ENCODE assay signal across 20 cellular contexts in genomic region chr7:50476953-50477625, GRCh38. TPM values are rescaled to one million over a fixed set of nuclear protein-coding genes. Genes with fewer than 3 reads are reported as not detected.
DNase-seq lines count a peak whose midpoint lies in the region; ATAC-seq, FAIRE-seq and TF ChIP-seq lines count a peak whose summit lies in the region.
"Had no signal": no experiment of that assay in that cellular context is flagged by ENCODE, and none has a peak within 500 bp of the region (broad histone marks: within the 10 kb centered on the region; RNA-seq: fewer than 3 reads in every experiment).

No MANE protein-coding gene starts in this region.

- H3K4me2 ChIP-seq in HepG2 (ENCODE audit: low read depth, low read length), result no peak overlapping the region
- no peak overlapping the region for H3K4me2 ChIP-seq in IMR-90 (ENCODE audit: low read depth, low read length)
- H3K4me2 ChIP-seq in mesenchymal stem cell (ENCODE audit: low read length, poor library complexity, severe bottlenecking), result no peak overlapping the region
- H3K4me2 ChIP-seq: GM23338 had no signal

- dilution Hi-C loops in IMR-90 (cut with HindIII; ENCODE audit: low sequenced_read_pairs, unreplicated experiment), result no loop called here

- H3K9me3 ChIP-seq in HepG2 (ENCODE audit: low read length) (no peaks in the 10 kb centered on the region), right lobe of liver (no peaks in the 10 kb centered on the region), IMR-90 (ENCODE audit: control insufficient read depth, insufficient read depth, low read length) (no peaks in the 10 kb centered on the region), mesenchymal stem cell (ENCODE audit: control insufficient read depth, low read length) (no peaks in the 10 kb centered on the region), upper lobe of right lung (no peaks in the 10 kb centered on the region)
- H3K9me3 ChIP-seq: BE2C, Caco-2 had no signal

- no peak overlapping the region for H2BK12ac ChIP-seq in mesenchymal stem cell (ENCODE audit: low read length in 2 of 2)

- no TSS peak for BruUV-seq in HepG2 (replicated peaks; lab: Mats Ljungman, UMichigan)
- BruUV-seq in IMR-90 (replicated peaks; lab: Mats Ljungman, UMichigan), result no TSS peak

- no peak overlapping the region for H2AFZ ChIP-seq in HepG2 (ENCODE audit: low read length)
- peak overlapping the region; percentile 48 for H2AFZ ChIP-seq in IMR-90 (replicated peaks; ENCODE audit: low read length, poor library complexity)
- H2AFZ ChIP-seq in mesenchymal stem cell (ENCODE audit: low read depth, low read length), result no peak overlapping the region
- H2AFZ ChIP-seq: GM23338 had no signal

- no peak overlapping the region for H2BK120ac ChIP-seq in IMR-90 (ENCODE audit: low read depth, low read length)
- H2BK120ac ChIP-seq in mesenchymal stem cell (ENCODE audit: low read depth, low read length), result no peak overlapping the region

- H4K20me1 ChIP-seq in HepG2 (ENCODE audit: insufficient read depth, low read length) (no peaks in the 10 kb centered on the region), IMR-90 (ENCODE audit: insufficient read depth, low read length) (no peaks in the 10 kb centered on the region)

- no peak overlapping the region for H4K91ac ChIP-seq in IMR-90 (ENCODE audit: insufficient read depth, low read depth, low read length)
- H4K91ac ChIP-seq in mesenchymal stem cell (ENCODE audit: low read length), result peak overlapping the region; percentile 53

- POLR2A ChIA-PET in HepG2 (lab: Yijun Ruan, JAX), result no interaction called here
- POLR2A ChIA-PET in IMR-90 (lab: Charles Lee; ENCODE audit: unreplicated experiment), result no interaction called here

- H3K23ac ChIP-seq in IMR-90 (ENCODE audit: low read depth, low read length), result no peak overlapping the region
- H3K23ac ChIP-seq in mesenchymal stem cell (ENCODE audit: low read length in 2 of 2), result no peak overlapping the region

- H4K8ac ChIP-seq in IMR-90 (ENCODE audit: low read depth in 2 of 2, low read length in 2 of 2) (no peak overlapping the region), mesenchymal stem cell (ENCODE audit: low read length) (no peak overlapping the region)

- in situ Hi-C loops in HepG2 (cut with HindIII; ENCODE audit: extremely low pct_ligation_motif_present, low pct_unique_long_range_greater_than_20kb), result no loop called here
- in situ Hi-C loops in IMR-90 (cut with MboI; ENCODE audit: low sequenced_read_pairs), result no loop called here

- H3K56ac ChIP-seq in IMR-90 (ENCODE audit: extremely low read depth, insufficient read depth, low read length), result no peak overlapping the region

- H3K79me2 ChIP-seq in HepG2 (ENCODE audit: insufficient read depth, low read length), result no peaks in the 10 kb centered on the region

- DNase-seq in HepG2 (ENCODE audit: low spot score) (no peak), right lobe of liver (no peak), IMR-90 (no peak), mesenchymal stem cell (no peak), upper lobe of right lung (no peak), GM19239 (ENCODE audit: insufficient read length, low spot score) (no peak)
- DNase-seq in activated CD4-positive, CD25-positive, alpha-beta regulatory T cell treated with anti-CD3 and anti-CD28 coated beads, Interleukin-2, amount 50 U/mL, for 72 hours, result no peak
- DNase-seq: ACHN; BE2C; C1 segment of cervical spinal cord; CD4-positive, alpha-beta T cell; HCEC 1CT had no signal

- intact Hi-C loops in HepG2 (cut with micrococcal nuclease; ENCODE audit: unreplicated experiment), result no loop called here
- intact Hi-C loops in right lobe of liver (cut with DNase I), result no loop called here
- intact Hi-C loops in IMR-90 (cut with micrococcal nuclease), result no loop called here
- intact Hi-C loops in upper lobe of right lung (cut with DNase I), result loop anchor here (10.0 kb wide), 1 partner anchor 198 kb away; no protein-coding TSS in a partner anchor

- no peak overlapping the region for H4K5ac ChIP-seq in IMR-90 (ENCODE audit: low read depth, low read length)

- H2AK5ac ChIP-seq in IMR-90 (ENCODE audit: low read depth, low read length), result no peak overlapping the region
- no peak overlapping the region for H2AK5ac ChIP-seq in mesenchymal stem cell (ENCODE audit: low read length, severe bottlenecking)

- TF ChIP-seq EP300 in HepG2 (IDR thresholded peaks at IDR 0.05; ENCODE audit: low read depth in 2 of 2, low read length in 2 of 2), result no peak
- no peak for TF ChIP-seq EP300 in HepG2 (CRISPR knock-in tag; IDR thresholded peaks at IDR 0.05; ENCODE audit: borderline replicate concordance)

- FAIRE-seq in HepG2 (lab: Jason Lieb, UNC) (no peak), GM19239 (lab: Jason Lieb, UNC) (no peak)
- FAIRE-seq: D721Med, G401.6, GM12891, H54, HTR-8/SVneo had no signal

- H2AK9ac ChIP-seq in IMR-90 (replicated peaks; ENCODE audit: low read depth, low read length, poor library complexity), result no peak overlapping the region

- H3K27me3 ChIP-seq in HepG2 (ENCODE audit: control insufficient read depth in 1 of 2, insufficient read depth in 2 of 2, low read length in 2 of 2), result no peaks in the 10 kb centered on the region
- H3K27me3 ChIP-seq in right lobe of liver, result no peaks in the 10 kb centered on the region
- peaks cover 16% of the 10 kb centered on the region for H3K27me3 ChIP-seq in IMR-90 (ENCODE audit: control insufficient read depth, insufficient read depth, low read length)
- H3K27me3 ChIP-seq in mesenchymal stem cell (ENCODE audit: control insufficient read depth in 1 of 2, insufficient read depth in 1 of 2, low read length in 2 of 2), result peaks cover 21 to 51% of the 10 kb centered on the region in 2 experiments
- H3K27me3 ChIP-seq in upper lobe of right lung, result no peaks in the 10 kb centered on the region
- H3K27me3 ChIP-seq: BE2C had no signal

- no peak overlapping the region for H3K14ac ChIP-seq in IMR-90 (replicated peaks; ENCODE audit: low read depth, low read length)
- H3K14ac ChIP-seq in mesenchymal stem cell (ENCODE audit: low read length in 2 of 2), result no peak overlapping the region

- TF ChIP-seq RAD21 in HepG2 (CRISPR knock-in tag; IDR thresholded peaks at IDR 0.05) (no peak), IMR-90 (IDR thresholded peaks at IDR 0.05; ENCODE audit: low read length) (no peak)

- H3K36me3 ChIP-seq in HepG2 (replicated peaks in 1 of 2; ENCODE audit: control insufficient read depth in 1 of 2, insufficient read depth in 2 of 2, low read length in 2 of 2) (peaks cover 7 to 9% of the 10 kb centered on the region in 2 experiments; a peak in 3 of 5 replicates), right lobe of liver (no peaks in the 10 kb centered on the region), IMR-90 (ENCODE audit: control insufficient read depth, insufficient read depth, low read length) (no peaks in the 10 kb centered on the region), mesenchymal stem cell (ENCODE audit: control insufficient read depth in 1 of 2, insufficient read depth in 2 of 2, low read depth in 1 of 2, low read length in 2 of 2) (no peaks in the 10 kb centered on the region), upper lobe of right lung (no peaks in the 10 kb centered on the region)

- TF ChIP-seq CTCF in HepG2 (CRISPR knock-in tag; IDR thresholded peaks at IDR 0.05), result no peak
- TF ChIP-seq CTCF in right lobe of liver (IDR thresholded peaks at IDR 0.05), result no peak
- TF ChIP-seq CTCF in IMR-90 (conservative IDR thresholded peaks at IDR 0.05; ENCODE audit: low read depth, low read length), result no peak
- no peak for TF ChIP-seq CTCF in upper lobe of right lung (IDR thresholded peaks at IDR 0.05)

- no peak overlapping the region for H3K27ac ChIP-seq in HepG2 (ENCODE audit: extremely low read length, insufficient read depth, low read length)
- H3K27ac ChIP-seq in right lobe of liver, result no peak overlapping the region
- no peak overlapping the region for H3K27ac ChIP-seq in IMR-90 (ENCODE audit: insufficient read depth, low read length)
- no peak overlapping the region for H3K27ac ChIP-seq in mesenchymal stem cell (ENCODE audit: low read length, poor library complexity, severe bottlenecking)
- H3K27ac ChIP-seq in upper lobe of right lung, result no peak overlapping the region

- ATAC-seq in HepG2 (peak; percentile 43; the same call in 2 of the 3 replicates), right lobe of liver (no peak), IMR-90 (ENCODE audit: low read depth) (no peak), upper lobe of right lung (peak; percentile 7), GM21737 (IDR thresholded peaks at IDR 0.05; ENCODE audit: unreplicated experiment) (no peak)
- ATAC-seq: GM23338 had no signal

- H2BK20ac ChIP-seq in IMR-90 (ENCODE audit: low read depth, low read length), result no peak overlapping the region

- H3K79me1 ChIP-seq in IMR-90 (ENCODE audit: low read depth in 1 of 2, low read length in 2 of 2), result no peaks in the 10 kb centered on the region
- H3K79me1 ChIP-seq in mesenchymal stem cell (replicated peaks; ENCODE audit: low read length, poor library complexity, severe bottlenecking), result no peaks in the 10 kb centered on the region

- H3K9ac ChIP-seq in HepG2 (ENCODE audit: insufficient read depth, low read depth, low read length), result no peak overlapping the region
- H3K9ac ChIP-seq in IMR-90 (ENCODE audit: low read depth, low read length), result no peak overlapping the region
- no peak overlapping the region for H3K9ac ChIP-seq in mesenchymal stem cell (ENCODE audit: low read length)

- no peaks in the 10 kb centered on the region for H3K9me1 ChIP-seq in IMR-90 (ENCODE audit: insufficient read depth, low read length)

- H3K4me3 ChIP-seq in HepG2 (replicated peaks in 1 of 3; ENCODE audit: insufficient read depth in 1 of 3, low read depth in 2 of 3, low read length in 3 of 3), result no peak overlapping the region
- no peak overlapping the region for H3K4me3 ChIP-seq in right lobe of liver
- no peak overlapping the region for H3K4me3 ChIP-seq in IMR-90 (ENCODE audit: insufficient read depth, low read depth, low read length)
- no peak overlapping the region for H3K4me3 ChIP-seq in mesenchymal stem cell (ENCODE audit: insufficient read depth in 1 of 2, low read depth in 1 of 2, low read length in 2 of 2)
- no peak overlapping the region for H3K4me3 ChIP-seq in upper lobe of right lung
- H3K4me3 ChIP-seq: GM23338 had no signal

- no peak overlapping the region for H2BK15ac ChIP-seq in IMR-90 (ENCODE audit: low read depth, low read length)
- H2BK15ac ChIP-seq in mesenchymal stem cell (ENCODE audit: low read depth, poor library complexity, severe bottlenecking), result no peak overlapping the region

- no peak overlapping the region for H3K4ac ChIP-seq in IMR-90 (ENCODE audit: low read depth, low read length)
- no peak overlapping the region for H3K4ac ChIP-seq in mesenchymal stem cell (ENCODE audit: low read depth in 1 of 2, low read length in 2 of 2)

- H2BK5ac ChIP-seq in IMR-90 (ENCODE audit: low read depth, low read length, poor library complexity, severe bottlenecking) (no peak overlapping the region), mesenchymal stem cell (ENCODE audit: low read depth, low read length, poor library complexity, severe bottlenecking) (no peak overlapping the region)

- H3K18ac ChIP-seq in IMR-90 (ENCODE audit: low read depth, low read length) (no peak overlapping the region), mesenchymal stem cell (ENCODE audit: low read depth in 1 of 2, low read length in 2 of 2) (no peak overlapping the region)

- peaks cover 9% of the 10 kb centered on the region; the same call in 1 of the 2 replicates for H3K4me1 ChIP-seq in HepG2 (ENCODE audit: insufficient read depth, low read length)
- peaks cover 0 to 17% (median 5%) of the 10 kb centered on the region in 4 donors for H3K4me1 ChIP-seq in right lobe of liver
- no peaks in the 10 kb centered on the region for H3K4me1 ChIP-seq in IMR-90 (ENCODE audit: control insufficient read depth, insufficient read depth, low read length)
- peaks cover 4% of the 10 kb centered on the region for H3K4me1 ChIP-seq in mesenchymal stem cell (ENCODE audit: control insufficient read depth, insufficient read depth, low read depth, low read length)
- peaks cover 5% of the 10 kb centered on the region for H3K4me1 ChIP-seq in upper lobe of right lung

- no peak for TF ChIP-seq POLR2A in HepG2 (IDR thresholded peaks at IDR 0.05; ENCODE audit: insufficient read depth in 1 of 2, low read depth in 2 of 2, low read length in 2 of 2)
- no peak for TF ChIP-seq POLR2A in right lobe of liver (IDR thresholded peaks at IDR 0.05)
- no peak for TF ChIP-seq POLR2A in IMR-90 (IDR thresholded peaks at IDR 0.05; ENCODE audit: low read depth, low read length)

- CTCF ChIA-PET in HepG2 (lab: Yijun Ruan, JAX; ENCODE audit: low intra/inter-chr PET ratio, low total read pairs), result no interaction called here
- CTCF ChIA-PET in IMR-90 (lab: Yijun Ruan, JAX), result no interaction called here

- WGBS in HepG2 (ENCODE audit: low lambda C conversion rate), result 94% methylated on average over 9 of the region's 9 CpGs
- 84% methylated on average over 5 of the region's 9 CpGs for WGBS in right lobe of liver (ENCODE audit: insufficient coverage, low coverage, low lambda C conversion rate, missing lambda C conversion rate)
- WGBS in IMR-90 (ENCODE audit: extremely low coverage in 2 of 2, insufficient read length in 1 of 2), 2 experiments, result 56% methylated on average over 5 of the region's 9 CpGs; no CpG with 5 or more reads in 1 of the 2 experiments
- 88% methylated on average over 9 of the region's 9 CpGs for WGBS in mesenchymal stem cell

RNA-seq across cellular contexts. Expression of gene FIGNL1, which starts 26.9 kb away (rescaled TPM):
- total RNA-seq in HepG2 (2016; rRNA removed; fragmentation: Illumina TruSeq; extraction: Trizol) (20.9 and 28.0 TPM in 2 replicates), right lobe of liver (10 to 100 TPM in 1 of 6 experiments, 1 to 10 TPM in 5; 2.0 to 12.2 (median 4.4) TPM), IMR-90 (2012; rRNA removed) (25.8 and 27.1 TPM in 2 replicates), upper lobe of right lung (5.5 TPM)
- total RNA-seq in HepG2 (2016; cell fraction: cytosol; rRNA removed; fragmentation: Illumina TruSeq; extraction: Trizol; ENCODE audit: low read depth), result 2.0 and 2.4 TPM in 2 replicates
- total RNA-seq in HepG2 (2016; cell fraction: insoluble cytoplasmic fraction; rRNA removed; fragmentation: Illumina TruSeq; extraction: Trizol), result 17.5 and 28.7 TPM in 2 replicates
- total RNA-seq in HepG2 (2016; cell fraction: membrane; rRNA removed; fragmentation: Illumina TruSeq; extraction: Trizol), result 5.7 and 6.4 TPM in 2 replicates
- total RNA-seq in HepG2 (2016; cell fraction: nucleus; rRNA removed; fragmentation: Illumina TruSeq; extraction: Trizol), result 15.1 and 16.9 TPM in 2 replicates
- polyA plus RNA-seq in HepG2 (2011; rRNA removed) (4.0 and 6.3 TPM in 2 replicates), IMR-90 (2012; rRNA removed) (7.2 and 8.2 TPM in 2 replicates)
- 1.3 and 1.5 TPM in 2 replicates for polyA plus RNA-seq in HepG2 (2011; cell fraction: cytosol; rRNA removed)
- 2.8 and 3.7 TPM in 2 replicates for polyA plus RNA-seq in HepG2 (2011; cell fraction: nucleus; rRNA removed)
- polyA plus RNA-seq in HepG2 (2012), result 3.2 and 5.2 TPM in 2 replicates
- 0.41 and 0.53 TPM in 2 replicates for polyA plus RNA-seq in HepG2 (2016; cell fraction: cytosol; fragmentation: Illumina TruSeq; extraction: Trizol; ENCODE audit: low read depth)
- 17.2 and 19.0 TPM in 2 replicates for polyA plus RNA-seq in HepG2 (2016; cell fraction: insoluble cytoplasmic fraction; fragmentation: Illumina TruSeq; extraction: Trizol; ENCODE audit: low read depth)
- 1.4 and 1.5 TPM in 2 replicates for polyA plus RNA-seq in HepG2 (2016; cell fraction: membrane; fragmentation: Illumina TruSeq; extraction: Trizol; ENCODE audit: low read depth)
- 15.8 and 16.9 TPM in 2 replicates for polyA plus RNA-seq in HepG2 (2016; cell fraction: nucleus; fragmentation: Illumina TruSeq; extraction: Trizol; ENCODE audit: insufficient read depth, low read depth)
- 8.0 and 34.7 TPM in 2 replicates for polyA minus RNA-seq in HepG2 (2011; rRNA and poly(A)+ RNA removed; ENCODE audit: low replicate concordance)
- polyA minus RNA-seq in HepG2 (2011; cell fraction: cytosol; rRNA and poly(A)+ RNA removed), result 2.7 and 7.0 TPM in 2 replicates
- 13.6 and 16.1 TPM in 2 replicates for polyA minus RNA-seq in HepG2 (2011; cell fraction: nucleus; rRNA and poly(A)+ RNA removed)
- polyA plus RNA-seq in IMR-90 (2012; cell fraction: cytosol; rRNA removed), result 1.8 and 2.8 TPM in 2 replicates
- 1.6 and 5.9 TPM in 2 replicates for polyA plus RNA-seq in IMR-90 (2012; cell fraction: nucleus; rRNA removed; ENCODE audit: low replicate concordance)
- polyA plus RNA-seq in mesenchymal stem cell (2013, experiment 1 of 2), result 4.0 TPM
- polyA plus RNA-seq in mesenchymal stem cell (2013, experiment 2 of 2), result 4.3 TPM

Comparison
In these comparisons a context has a peak if more than half of its experiments do, and no peak if none do; other contexts are left out.
1. ATAC-seq: peak in HepG2 (single experiment) and upper lobe of right lung (single experiment); none in right lobe of liver (0 of 4), IMR-90 (single experiment) and GM21737 (single experiment).